20 cellular contexts compared by ENCODE assay signal in genomic region chr3:4060608-4061007, GRCh38.
"Had no signal": no experiment of that assay in that cellular context is flagged by ENCODE, and none has a peak within 500 bp of the region (broad histone marks: within the 10 kb centered on the region; RNA-seq: fewer than 3 reads in every experiment).

No MANE protein-coding gene starts in this region.

- H3K4me3 ChIP-seq: right atrium auricular region, spleen had no signal

- FAIRE-seq: colon, urothelium cell line had no signal

- H3K27me3 Mint-ChIP-seq: dendritic cell treated with granulocyte-macrophage colony-stimulating factor and Interleukin-4, amounts not matched to agents 40 ng/mL and 50 ng/mL, for 4 days; effector memory CD8-positive, alpha-beta T cell; naive thymus-derived CD8-positive, alpha-beta T cell; stimulated activated naive B cell treated with anti-CD40 and anti-IgM and Interleukin-4, amounts not matched to agents 10 μg/mL and 1 μg/mL and 100 μg/mL, for 72 hours; type B pancreatic cell had no signal

- H3K4me1 Mint-ChIP-seq: neural crest cell had no signal

- DNase-seq: cerebellar nuclear complex; effector memory CD8-positive, alpha-beta T cell; erythroblast; head of caudate nucleus; hippocampal formation; left colon; naive thymus-derived CD8-positive, alpha-beta T cell; posterior cingulate gyrus; spleen; stimulated activated CD4-positive, alpha-beta T cell treated with anti-CD3 and anti-CD28 coated beads, Interleukin-15, amount 100 ng/mL, for 24 hours; stimulated activated CD4-positive, alpha-beta T cell treated with anti-CD3 and anti-CD28 coated beads, Interleukin-2, amount 100 ng/mL, for 24 hours; stimulated activated CD4-positive, alpha-beta T cell treated with anti-CD3 and anti-CD28 coated beads, Interleukin-4, amount 100 ng/mL, for 4 hours; stimulated activated naive B cell treated with anti-CD40 and anti-IgM and Interleukin-4, amounts not matched to agents 10 μg/mL and 1 μg/mL and 100 μg/mL, for 72 hours had no signal

- H3K4me3 Mint-ChIP-seq: dendritic cell treated with granulocyte-macrophage colony-stimulating factor and Interleukin-4, amounts not matched to agents 40 ng/mL and 50 ng/mL, for 4 days; effector memory CD8-positive, alpha-beta T cell; naive thymus-derived CD8-positive, alpha-beta T cell; neural crest cell; type B pancreatic cell had no signal

- H3K9me3 ChIP-seq: right atrium auricular region, spleen had no signal

- H3K4me1 ChIP-seq: foreskin keratinocyte had no signal

- H3K36me3 ChIP-seq: right atrium auricular region, spleen had no signal

- H3K27ac Mint-ChIP-seq: dendritic cell treated with granulocyte-macrophage colony-stimulating factor and Interleukin-4, amounts not matched to agents 40 ng/mL and 50 ng/mL, for 4 days; effector memory CD8-positive, alpha-beta T cell; naive thymus-derived CD8-positive, alpha-beta T cell; stimulated activated naive B cell treated with anti-CD40 and anti-IgM and Interleukin-4, amounts not matched to agents 10 μg/mL and 1 μg/mL and 100 μg/mL, for 72 hours; type B pancreatic cell had no signal

- H3K27ac ChIP-seq: foreskin keratinocyte, right atrium auricular region, spleen had no signal

- ATAC-seq: effector memory CD8-positive, alpha-beta T cell; left colon; naive thymus-derived CD8-positive, alpha-beta T cell had no signal

- H3K36me3 Mint-ChIP-seq: type B pancreatic cell had no signal

- H3K27me3 ChIP-seq: foreskin keratinocyte, right atrium auricular region, spleen had no signal
